Comparison of ENCODE assay signal across 8 cellular contexts in genomic region chr22:28855355-28856094, GRCh38. TPM values are rescaled to one million over a fixed set of nuclear protein-coding genes. Genes with fewer than 3 reads are reported as not detected.
DNase-seq lines count a peak whose midpoint lies in the region; ATAC-seq and TF ChIP-seq lines count a peak whose summit lies in the region.

No MANE protein-coding gene starts in this region.

- no peak overlapping the region for H3K4me3 ChIP-seq in Panc1 (ENCODE audit: low read depth in 2 of 2, low read length in 2 of 2)
- no peak overlapping the region for H3K4me3 ChIP-seq in heart right ventricle

- ATAC-seq in Panc1: peak; percentile 84
- peak in 7 of 8 donors; percentile 41 to 62 (median 54) for ATAC-seq in heart right ventricle
- no peak for ATAC-seq in HG03571 (IDR thresholded peaks at IDR 0.05; ENCODE audit: unreplicated experiment)
- ATAC-seq in HG02642 (IDR thresholded peaks at IDR 0.05; ENCODE audit: poor library complexity, unreplicated experiment): no peak

- CTCF ChIA-PET in Panc1 (lab: Charles Lee): interaction anchor here (0.5 to 1.9 kb wide), 5 partner anchors 176 to 447 kb away, joined by 3 to 14 read pairs (median 5); no protein-coding TSS in a partner anchor

- H3K27ac ChIP-seq in Panc1 (ENCODE audit: low read length) (no peak overlapping the region), heart right ventricle (no peak overlapping the region)

- 14 to 18% methylated on average over 6 of the region's 6 CpGs for WGBS in heart right ventricle, 2 donors

- POLR2A ChIA-PET in Panc1 (lab: Charles Lee): no interaction called here

- intact Hi-C loops in Panc1 (cut with micrococcal nuclease; ENCODE audit: unreplicated experiment) (loop anchor here (5.0 kb wide), 1 partner anchor 187 kb away; no protein-coding TSS in a partner anchor), heart right ventricle (cut with DNase I) (loop anchor here (1.0 to 10.0 kb wide), 7 partner anchors 99 to 389 kb away; no protein-coding TSS in a partner anchor)

- BruUV-seq in Panc1 (replicated peaks; lab: Mats Ljungman, UMichigan): no TSS peak

- TF ChIP-seq CTCF in Panc1 (IDR thresholded peaks at IDR 0.05) (peak; percentile 84), heart right ventricle (IDR thresholded peaks at IDR 0.05) (peak; percentile 84 to 94 (median 91))

- DNase-seq in DMS114 treated with DMSO at 0.1 percent for 48 hours (lab: John Stamatoyannopoulos, UW; ENCODE audit: unreplicated experiment) (peak; percentile 29), HT-29 (ENCODE audit: low spot score) (peak; percentile 90), Panc1 (ENCODE audit: low read depth, low spot score) (peak; percentile 69), amniotic epithelial cell (ENCODE audit: low read depth) (peak; percentile 71), heart right ventricle (peak in 1 of 2 donors; percentile 57), pulmonary artery endothelial cell (ENCODE audit: low read depth, low spot score) (peak; percentile 20)

- H3K4me1 ChIP-seq in Panc1 (ENCODE audit: control insufficient read depth, insufficient read depth, low read length) (no peaks in the 10 kb centered on the region), heart right ventricle (peaks cover 0 to 7% (median 0%) of the 10 kb centered on the region in 9 donors)

- no peaks in the 10 kb centered on the region for H3K36me3 ChIP-seq in Panc1 (ENCODE audit: control insufficient read depth, insufficient read depth, low read length)
- no peaks in the 10 kb centered on the region for H3K36me3 ChIP-seq in heart right ventricle

- H3K9me3 ChIP-seq in Panc1 (ENCODE audit: control insufficient read depth, insufficient read depth, low read depth, low read length): no peaks in the 10 kb centered on the region
- no peaks in the 10 kb centered on the region for H3K9me3 ChIP-seq in heart right ventricle

- H3K27me3 ChIP-seq in Panc1 (ENCODE audit: control insufficient read depth, insufficient read depth, low read length): no peaks in the 10 kb centered on the region
- H3K27me3 ChIP-seq in heart right ventricle: no peaks in the 10 kb centered on the region

- in situ Hi-C loops in Panc1 (cut with HindIII; ENCODE audit: low pct_unique_long_range_greater_than_20kb, low sequenced_read_pairs): no loop called here

RNA-seq across cellular contexts. Expression of gene ZNRF3, which starts 27.8 kb away (rescaled TPM):
- 70.2 and 81.8 TPM in 2 replicates for total RNA-seq in HT-29 (2014; rRNA removed; shearing (Covaris generic))
- total RNA-seq in Panc1 (2021; ENCODE audit: unreplicated experiment): 7.3 TPM
- polyA plus RNA-seq in Panc1 (2012; ENCODE audit: insufficient read length): 5.3 TPM
- total RNA-seq in heart right ventricle: 1 to 10 TPM; 4.4 to 7.7 (median 6.3) TPM
- 1 to 10 TPM; 1.8 to 2.2 TPM for polyA plus RNA-seq in heart right ventricle
- 3.3 and 3.8 TPM in 2 replicates for total RNA-seq in pulmonary artery endothelial cell

RNA-seq across cellular contexts. Expression of gene XBP1, which starts 55.2 kb away (rescaled TPM):
- total RNA-seq in HT-29 (2014; rRNA removed; shearing (Covaris generic)): 598 and 686 TPM in 2 replicates
- total RNA-seq in Panc1 (2021; ENCODE audit: unreplicated experiment) (48.8 TPM), heart right ventricle (100 to 1,000 TPM in 2 of 10 donors, 10 to 100 TPM in 8; 56.5 to 140 (median 67.9) TPM), pulmonary artery endothelial cell (127 and 168 TPM in 2 replicates)
- 43.2 TPM for polyA plus RNA-seq in Panc1 (2012; ENCODE audit: insufficient read length)
- 100 to 1,000 TPM in 1 of 2 donors, 10 to 100 TPM in 1; 22.5 to 138 TPM for polyA plus RNA-seq in heart right ventricle

Comparison
In these comparisons a context has a peak if more than half of its experiments do, and no peak if none do; other contexts are left out.
1. ATAC-seq: peak in Panc1 (single experiment) and heart right ventricle (7 of 8); none in HG03571 (single experiment) and HG02642 (single experiment).